Comparison of ENCODE assay signal across 8 cellular contexts in genomic region chr1:30823969-30824735, GRCh38.
DNase-seq lines count a peak whose midpoint lies in the region; ATAC-seq and TF ChIP-seq lines count a peak whose summit lies in the region.

No MANE protein-coding gene starts in this region.

- H3K36me3 ChIP-seq in BLaER1 (no peaks in the 10 kb centered on the region), duodenal mucosa (ENCODE audit: control insufficient read depth in 1 of 2, insufficient read depth in 2 of 2, low read length in 2 of 2) (no peaks in the 10 kb centered on the region), liver (ENCODE audit: control insufficient read depth in 4 of 4, insufficient read depth in 3 of 4, low read depth in 1 of 4, low read length in 3 of 4) (no peaks in the 10 kb centered on the region)

- H3K27ac ChIP-seq in BLaER1 (no peak overlapping the region), HL-60 (replicated peaks) (no peak overlapping the region), duodenal mucosa (ENCODE audit: low read depth, low read length) (peak overlapping the region; percentile 90), liver (ENCODE audit: low read depth in 1 of 2, low read length in 2 of 2) (peak overlapping the region; percentile 83 to 92)

- POLR2A ChIA-PET in activated CD4-positive, alpha-beta memory T cell treated with anti-CD3 and anti-CD28 coated beads, Interleukin-2, amount 10 ng/mL, durations not matched to agents 7 days and 5 days (lab: Charles Lee) = interaction anchor here (0.6 to 1.5 kb wide), 2 partner anchors 97 to 105 kb away, joined by 3 to 4 read pairs; no protein-coding TSS in a partner anchor

- WGBS in liver = under 1% methylated on average over 44 of the region's 44 CpGs

- CTCF ChIA-PET in activated CD4-positive, alpha-beta memory T cell treated with anti-CD3 and anti-CD28 coated beads, Interleukin-2, amount 10 ng/mL, durations not matched to agents 7 days and 5 days (lab: Charles Lee) = interaction anchor here (0.6 to 0.8 kb wide), 3 partner anchors 22 to 45 kb away, joined by 3 read pairs; no protein-coding TSS in a partner anchor

- H3K4me1 ChIP-seq in BLaER1 (peaks cover 16% of the 10 kb centered on the region), duodenal mucosa (ENCODE audit: control insufficient read depth in 1 of 2, insufficient read depth in 2 of 2, low read length in 2 of 2) (peaks cover 22 to 29% of the 10 kb centered on the region in 2 donors), liver (ENCODE audit: control insufficient read depth in 4 of 4, insufficient read depth in 4 of 4, low read length in 3 of 4) (peaks cover 11 to 25% (median 20%) of the 10 kb centered on the region in 4 donors)

- peak; percentile 86 to 87 for DNase-seq in HL-60 (ENCODE audit: low read depth in 1 of 2, low spot score in 1 of 2)
- peak; percentile 84 for DNase-seq in NCI-H82 treated with DMSO at 0.1 percent for 48 hours (lab: John Stamatoyannopoulos, UW; ENCODE audit: unreplicated experiment)
- peak; percentile 57 for DNase-seq in activated CD4-positive, alpha-beta memory T cell treated with anti-CD3 and anti-CD28 coated beads, Interleukin-2, amount 10 ng/mL, durations not matched to agents 7 days and 5 days
- DNase-seq in stimulated activated CD4-positive, alpha-beta T cell treated with anti-CD3 and anti-CD28 coated beads, Interleukin-4, amount 100 ng/mL, for 1 hour = peak; percentile 51

- H3K4me1 Mint-ChIP-seq in activated CD4-positive, alpha-beta memory T cell treated with anti-CD3 and anti-CD28 coated beads, Interleukin-2, amount 10 ng/mL, durations not matched to agents 7 days and 5 days = peaks cover 24% of the 10 kb centered on the region

- TF ChIP-seq RAD21 in liver (IDR thresholded peaks at IDR 0.05) = peak; percentile 1 to 25

- peaks cover 74% of the 10 kb centered on the region for H3K27me3 Mint-ChIP-seq in activated CD4-positive, alpha-beta memory T cell treated with anti-CD3 and anti-CD28 coated beads, Interleukin-2, amount 10 ng/mL, durations not matched to agents 7 days and 5 days

- peak overlapping the region; percentile 56 for H3K4me3 ChIP-seq in BLaER1
- H3K4me3 ChIP-seq in HL-60 (replicated peaks; ENCODE audit: insufficient read depth, low read length) = peak overlapping the region; percentile 26
- peak overlapping the region; percentile 67 to 82 for H3K4me3 ChIP-seq in duodenal mucosa (ENCODE audit: low read depth in 1 of 2, low read length in 2 of 2)
- peak overlapping the region; percentile 35 to 62 (median 43) for H3K4me3 ChIP-seq in liver (ENCODE audit: low read depth in 1 of 3, low read length in 3 of 3)

- peak; percentile 94 for ATAC-seq in GM19463 (IDR thresholded peaks at IDR 0.05; ENCODE audit: unreplicated experiment)

- no peaks in the 10 kb centered on the region for H3K9me3 Mint-ChIP-seq in activated CD4-positive, alpha-beta memory T cell treated with anti-CD3 and anti-CD28 coated beads, Interleukin-2, amount 10 ng/mL, durations not matched to agents 7 days and 5 days

- H3K4me3 Mint-ChIP-seq in activated CD4-positive, alpha-beta memory T cell treated with anti-CD3 and anti-CD28 coated beads, Interleukin-2, amount 10 ng/mL, durations not matched to agents 7 days and 5 days = peak overlapping the region; percentile 34

- H3K27me3 ChIP-seq in BLaER1 (peaks cover 77% of the 10 kb centered on the region), HL-60 (ENCODE audit: insufficient read depth, poor library complexity, severe bottlenecking) (peaks cover 12% of the 10 kb centered on the region), duodenal mucosa (ENCODE audit: control insufficient read depth in 1 of 2, insufficient read depth in 2 of 2, low read length in 2 of 2) (peaks cover 3% of the 10 kb centered on the region in 2 donors), liver (ENCODE audit: control insufficient read depth in 4 of 4, insufficient read depth in 4 of 4, low read length in 3 of 4) (no peaks in the 10 kb centered on the region)

- no peaks in the 10 kb centered on the region for H3K9me3 ChIP-seq in BLaER1
- no peaks in the 10 kb centered on the region for H3K9me3 ChIP-seq in duodenal mucosa (ENCODE audit: control insufficient read depth in 1 of 2, low read length in 2 of 2)
- no peaks in the 10 kb centered on the region for H3K9me3 ChIP-seq in liver (ENCODE audit: control insufficient read depth in 4 of 4, low read length in 3 of 4)

- H4K20me1 ChIP-seq in BLaER1 = peaks cover 47% of the 10 kb centered on the region

- H3K27ac Mint-ChIP-seq in activated CD4-positive, alpha-beta memory T cell treated with anti-CD3 and anti-CD28 coated beads, Interleukin-2, amount 10 ng/mL, durations not matched to agents 7 days and 5 days = no peak overlapping the region

- H3K36me3 Mint-ChIP-seq in activated CD4-positive, alpha-beta memory T cell treated with anti-CD3 and anti-CD28 coated beads, Interleukin-2, amount 10 ng/mL, durations not matched to agents 7 days and 5 days (ENCODE audit: low read depth) = no peaks in the 10 kb centered on the region

- H3K4me2 ChIP-seq in BLaER1 = peak overlapping the region; percentile 78

- no peak overlapping the region for H3K9ac ChIP-seq in BLaER1
- peak overlapping the region; percentile 60 to 88 for H3K9ac ChIP-seq in duodenal mucosa (ENCODE audit: low read depth in 1 of 2, low read length in 2 of 2)
- H3K9ac ChIP-seq in liver (ENCODE audit: low read depth in 1 of 2, low read length in 2 of 2) = peak overlapping the region; percentile 25 to 88

- no peak for TF ChIP-seq CTCF in HL-60 (IDR thresholded peaks at IDR 0.05; ENCODE audit: insufficient read depth, low read length)
- TF ChIP-seq CTCF in liver (IDR thresholded peaks at IDR 0.05; ENCODE audit: low read depth, low read length, missing input control) = no peak

TF ChIP-seq in liver, 16 proteins besides CTCF, POLR2A, EP300 and RAD21:
- TF ChIP-seq NR2F2 (IDR thresholded peaks at IDR 0.05) (peak; percentile 74), ZBTB33 (IDR thresholded peaks at IDR 0.05) (no peak), GABPA (IDR thresholded peaks at IDR 0.05 in 1 of 2, conservative IDR thresholded peaks at IDR 0.05 in 1 of 2) (no peak), RXRA (IDR thresholded peaks at IDR 0.05) (peak; percentile 77), REST (IDR thresholded peaks at IDR 0.05) (peak; percentile 45), FOXA2 (IDR thresholded peaks at IDR 0.05) (peak; percentile 40), JUND (IDR thresholded peaks at IDR 0.05) (peak; percentile 90 to 92), SP1 (IDR thresholded peaks at IDR 0.05) (peak; percentile 44), HNF4A (conservative IDR thresholded peaks at IDR 0.05) (peak in 1 of 2 donors; percentile 30), YY1 (IDR thresholded peaks at IDR 0.05) (peak; percentile 61), HNF4G (IDR thresholded peaks at IDR 0.05) (no peak)
- TF ChIP-seq, protein P1, sequence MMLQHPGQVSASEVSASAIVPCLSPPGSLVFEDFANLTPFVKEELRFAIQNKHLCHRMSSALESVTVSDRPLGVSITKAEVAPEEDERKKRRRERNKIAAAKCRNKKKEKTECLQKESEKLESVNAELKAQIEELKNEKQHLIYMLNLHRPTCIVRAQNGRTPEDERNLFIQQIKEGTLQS (IDR thresholded peaks at IDR 0.05) = peak; percentile 10

Comparison
In these comparisons a context has a peak if more than half of its experiments do, and no peak if none do; other contexts are left out.
1. H3K27ac ChIP-seq: peak in duodenal mucosa (single experiment) and liver (2 of 2); none in BLaER1 (single experiment) and HL-60 (single experiment).
2. Peak in every context shown above with its lines, with median percentiles within 50 percentile points of each other: H3K4me3 ChIP-seq and DNase-seq.